ENCODE assay signal across 25 cellular contexts in genomic region chr7:6167587-6168154, GRCh38.
A peak's percentile ranks its signal among the peaks of the same experiment; 100 is the strongest.
DNase-seq lines count a peak whose midpoint lies in the region; ATAC-seq and TF ChIP-seq lines count a peak whose summit lies in the region.
"Had no signal": no experiment of that assay in that cellular context is flagged by ENCODE, and none has a peak within 500 bp of the region (broad histone marks: within the 10 kb centered on the region; RNA-seq: fewer than 3 reads in every experiment).

No MANE protein-coding gene starts in this region.

- no peaks in the 10 kb centered on the region for H3K9me3 Mint-ChIP-seq in stimulated activated naive CD8-positive, alpha-beta T cell treated with anti-CD3 and anti-CD28 coated beads, Interleukin-15, amount 100 ng/mL, for 72 hours
- H3K9me3 Mint-ChIP-seq in endodermal cell (no peaks in the 10 kb centered on the region), nephron (no peaks in the 10 kb centered on the region)
- H3K9me3 Mint-ChIP-seq: activated naive CD4-positive, alpha-beta T cell treated with anti-CD3 and anti-CD28 coated beads, Interleukin-2, amount 10 ng/mL, durations not matched to agents 7 days and 5 days; naive thymus-derived CD8-positive, alpha-beta T cell; T-cell had no signal

- peak overlapping the region; percentile 46 to 94 for H3K27ac Mint-ChIP-seq in stimulated activated naive CD8-positive, alpha-beta T cell treated with anti-CD3 and anti-CD28 coated beads, Interleukin-15, amount 100 ng/mL, for 72 hours
- H3K27ac Mint-ChIP-seq in endodermal cell: peak overlapping the region; percentile 31
- peak overlapping the region; percentile 49 to 92 (median 72) for H3K27ac Mint-ChIP-seq in nephron
- H3K27ac Mint-ChIP-seq: activated CD8-positive, alpha-beta T cell treated with anti-CD3 and anti-CD28 coated beads, Interleukin-2, amount 10 ng/mL, durations not matched to agents 7 days and 5 days; activated naive CD4-positive, alpha-beta T cell treated with anti-CD3 and anti-CD28 coated beads, Interleukin-2, amount 10 ng/mL, durations not matched to agents 7 days and 5 days; T-cell had no signal

- no peak overlapping the region for H2BK15ac ChIP-seq in mesenchymal stem cell (ENCODE audit: low read depth, poor library complexity, severe bottlenecking)

- H3K36me3 Mint-ChIP-seq in endodermal cell (ENCODE audit: low read depth): peaks cover 4% of the 10 kb centered on the region
- peaks cover 19% of the 10 kb centered on the region for H3K36me3 Mint-ChIP-seq in nephron (ENCODE audit: low read depth)
- H3K36me3 Mint-ChIP-seq: activated naive CD4-positive, alpha-beta T cell treated with anti-CD3 and anti-CD28 coated beads, Interleukin-2, amount 10 ng/mL, durations not matched to agents 7 days and 5 days had no signal

- H4K8ac ChIP-seq in mesenchymal stem cell (ENCODE audit: low read length): no peak overlapping the region

- H3K27ac ChIP-seq in endodermal cell (ENCODE audit: low read depth, low read length) (peak overlapping the region; percentile 17), adrenal gland (no peak overlapping the region), mesenchymal stem cell (ENCODE audit: low read length, poor library complexity, severe bottlenecking) (no peak overlapping the region)
- H3K27ac ChIP-seq: parathyroid adenoma, sigmoid colon had no signal

- intact Hi-C loops in adrenal gland (cut with DNase I): loop anchor here in 1 of 2 donors (10.0 kb wide), 1 partner anchor 267 kb away; no protein-coding TSS in a partner anchor

- TF ChIP-seq POLR2A in adrenal gland (IDR thresholded peaks at IDR 0.05): no peak

- no peak overlapping the region for H3K14ac ChIP-seq in mesenchymal stem cell (ENCODE audit: low read length in 2 of 2)

- no peak overlapping the region for H3K23ac ChIP-seq in mesenchymal stem cell (ENCODE audit: low read length in 2 of 2)

- H3K4me1 Mint-ChIP-seq in stimulated activated naive CD8-positive, alpha-beta T cell treated with anti-CD3 and anti-CD28 coated beads, Interleukin-15, amount 100 ng/mL, for 72 hours: no peaks in the 10 kb centered on the region
- H3K4me1 Mint-ChIP-seq in endodermal cell (peaks cover 6% of the 10 kb centered on the region), nephron (peaks cover 67% of the 10 kb centered on the region)

- H3K36me3 ChIP-seq in endodermal cell (ENCODE audit: control insufficient read depth, insufficient read depth, low read length) (no peaks in the 10 kb centered on the region), adrenal gland (replicated peaks in 1 of 2) (peaks cover 0 to 21% of the 10 kb centered on the region in 2 donors), mesenchymal stem cell (ENCODE audit: control insufficient read depth in 1 of 2, insufficient read depth in 2 of 2, low read depth in 1 of 2, low read length in 2 of 2) (peaks cover 73 to 89% of the 10 kb centered on the region in 2 experiments)

- H3K4me3 ChIP-seq in endodermal cell (ENCODE audit: low read length) (no peak overlapping the region), adrenal gland (no peak overlapping the region), mesenchymal stem cell (ENCODE audit: insufficient read depth in 1 of 2, low read depth in 1 of 2, low read length in 2 of 2) (no peak overlapping the region)
- H3K4me3 ChIP-seq: sigmoid colon had no signal

- H2BK120ac ChIP-seq in mesenchymal stem cell (ENCODE audit: low read depth, low read length): no peak overlapping the region

- no peak overlapping the region for H3K18ac ChIP-seq in mesenchymal stem cell (ENCODE audit: low read depth in 1 of 2, low read length in 2 of 2)

- H2BK5ac ChIP-seq in mesenchymal stem cell (ENCODE audit: low read depth, low read length, poor library complexity, severe bottlenecking): no peak overlapping the region

- H3K4ac ChIP-seq in mesenchymal stem cell (ENCODE audit: low read depth in 1 of 2, low read length in 2 of 2): no peak overlapping the region

- H3K79me1 ChIP-seq in mesenchymal stem cell (replicated peaks; ENCODE audit: low read length, poor library complexity, severe bottlenecking): peaks cover 17% of the 10 kb centered on the region

- H3K27me3 ChIP-seq in endodermal cell (ENCODE audit: control insufficient read depth, insufficient read depth, low read length, poor library complexity, severe bottlenecking) (no peaks in the 10 kb centered on the region), adrenal gland (no peaks in the 10 kb centered on the region), mesenchymal stem cell (ENCODE audit: control insufficient read depth in 1 of 2, insufficient read depth in 1 of 2, low read length in 2 of 2) (no peaks in the 10 kb centered on the region)
- H3K27me3 ChIP-seq: sigmoid colon had no signal

- TF ChIP-seq CTCF in endodermal cell (conservative IDR thresholded peaks at IDR 0.05): no peak
- no peak for TF ChIP-seq CTCF in nephron (IDR thresholded peaks at IDR 0.05; ENCODE audit: unreplicated experiment in 3 of 3)
- no peak for TF ChIP-seq CTCF in adrenal gland (IDR thresholded peaks at IDR 0.05)

- 90 to 91% methylated on average over 4 to 12 of the region's 12 CpGs for WGBS in endodermal cell (ENCODE audit: insufficient coverage in 1 of 2, insufficient read length in 1 of 2), 2 experiments
- 87 to 93% (median 92%) methylated on average over 8 to 12 of the region's 12 CpGs for whole genome bisulfite sequencing in adrenal gland, 4 donors
- 94% methylated on average over 12 of the region's 12 CpGs for WGBS in mesenchymal stem cell

- H4K91ac ChIP-seq in mesenchymal stem cell (ENCODE audit: low read length): no peak overlapping the region

- no peak for DNase-seq in stimulated activated naive CD8-positive, alpha-beta T cell treated with anti-CD3 and anti-CD28 coated beads, Interleukin-15, amount 100 ng/mL, for 72 hours
- DNase-seq in stimulated activated naive CD8-positive, alpha-beta T cell treated with anti-CD3 and anti-CD28 coated beads, Interleukin-15, Interleukin-2, amounts not matched to agents 100 U/mL and 50 U/mL, for 24 hours: no peak
- DNase-seq in endodermal cell (no peak), adrenal gland (no peak), mesenchymal stem cell (no peak), C1 segment of cervical spinal cord (lab: John Stamatoyannopoulos, UW) (no peak), NCI-H82 (lab: John Stamatoyannopoulos, UW) (no peak)
- DNase-seq: activated CD8-positive, alpha-beta T cell treated with anti-CD3 and anti-CD28 coated beads, Interleukin-2, amount 10 ng/mL, durations not matched to agents 7 days and 5 days; activated naive CD4-positive, alpha-beta T cell treated with anti-CD3 and anti-CD28 coated beads, Interleukin-2, amount 10 ng/mL, durations not matched to agents 7 days and 5 days; activated T-cell treated with anti-CD3 and anti-CD28 coated beads, Interleukin-2, amount 50 U/mL, for 1 hour; amygdala; Calu3; DND-41; KG1; midbrain; MM.1S; naive thymus-derived CD8-positive, alpha-beta T cell; NCI-H1417 treated with DMSO at 0.1 percent for 48 hours; NCI-H446 treated with DMSO at 0.1 percent for 48 hours; SHP77; sigmoid colon; stimulated activated CD4-positive, alpha-beta T cell treated with anti-CD3 and anti-CD28 coated beads, Interleukin-15, amount 100 ng/mL, for 24 hours; T-cell had no signal

- no peak overlapping the region for H2BK12ac ChIP-seq in mesenchymal stem cell (ENCODE audit: low read length in 2 of 2)

- H2AK5ac ChIP-seq in mesenchymal stem cell (ENCODE audit: low read length, severe bottlenecking): no peak overlapping the region

- H3K9me3 ChIP-seq in endodermal cell (ENCODE audit: control insufficient read depth, low read length): no peaks in the 10 kb centered on the region
- H3K9me3 ChIP-seq in adrenal gland (replicated peaks in 1 of 3): no peaks in the 10 kb centered on the region
- H3K9me3 ChIP-seq in mesenchymal stem cell (ENCODE audit: control insufficient read depth, low read length): no peaks in the 10 kb centered on the region
- H3K9me3 ChIP-seq: sigmoid colon had no signal

- H3K9ac ChIP-seq in endodermal cell (ENCODE audit: extremely low read depth, low read length, poor library complexity, severe bottlenecking): no peak overlapping the region
- no peak overlapping the region for H3K9ac ChIP-seq in mesenchymal stem cell (ENCODE audit: low read length)
- H3K9ac ChIP-seq: parathyroid adenoma had no signal

- no peak overlapping the region for H3K4me3 Mint-ChIP-seq in stimulated activated naive CD8-positive, alpha-beta T cell treated with anti-CD3 and anti-CD28 coated beads, Interleukin-15, amount 100 ng/mL, for 72 hours
- H3K4me3 Mint-ChIP-seq in endodermal cell (no peak overlapping the region), nephron (peak overlapping the region in 1 of 3 experiments; percentile 34)
- H3K4me3 Mint-ChIP-seq: activated CD8-positive, alpha-beta T cell treated with anti-CD3 and anti-CD28 coated beads, Interleukin-2, amount 10 ng/mL, durations not matched to agents 7 days and 5 days; activated naive CD4-positive, alpha-beta T cell treated with anti-CD3 and anti-CD28 coated beads, Interleukin-2, amount 10 ng/mL, durations not matched to agents 7 days and 5 days; naive thymus-derived CD8-positive, alpha-beta T cell; T-cell had no signal

- no peak overlapping the region for H3K4me2 ChIP-seq in mesenchymal stem cell (ENCODE audit: low read length, poor library complexity, severe bottlenecking)

- no peak overlapping the region for H2AFZ ChIP-seq in mesenchymal stem cell (ENCODE audit: low read depth, low read length)
- H2AFZ ChIP-seq: parathyroid adenoma had no signal

- no peaks in the 10 kb centered on the region for H3K27me3 Mint-ChIP-seq in stimulated activated naive CD8-positive, alpha-beta T cell treated with anti-CD3 and anti-CD28 coated beads, Interleukin-15, amount 100 ng/mL, for 72 hours
- H3K27me3 Mint-ChIP-seq in endodermal cell (ENCODE audit: insufficient read depth) (no peaks in the 10 kb centered on the region), nephron (ENCODE audit: low read depth) (peaks cover 3% of the 10 kb centered on the region)
- H3K27me3 Mint-ChIP-seq: naive thymus-derived CD8-positive, alpha-beta T cell; T-cell had no signal

- no peaks in the 10 kb centered on the region for H3K4me1 ChIP-seq in endodermal cell (ENCODE audit: control insufficient read depth, insufficient read depth, low read length)
- H3K4me1 ChIP-seq in adrenal gland (replicated peaks in 1 of 2): peaks cover 0 to 6% of the 10 kb centered on the region in 2 donors
- H3K4me1 ChIP-seq in mesenchymal stem cell (ENCODE audit: control insufficient read depth, insufficient read depth, low read depth, low read length): peaks cover 9% of the 10 kb centered on the region
- H3K4me1 ChIP-seq: parathyroid adenoma had no signal

- no peak for ATAC-seq in stimulated activated naive CD8-positive, alpha-beta T cell treated with anti-CD3 and anti-CD28 coated beads, Interleukin-15, amount 100 ng/mL, for 72 hours
- ATAC-seq in stimulated activated naive CD8-positive, alpha-beta T cell treated with anti-CD3 and anti-CD28 coated beads, Interleukin-15, Interleukin-2, amounts not matched to agents 100 U/mL and 50 U/mL, for 24 hours: no peak
- ATAC-seq: activated CD8-positive, alpha-beta T cell treated with anti-CD3 and anti-CD28 coated beads, Interleukin-2, amount 10 ng/mL, durations not matched to agents 7 days and 5 days; naive thymus-derived CD8-positive, alpha-beta T cell; T-cell had no signal
